In genomic region chr6:35018184-35018523, GRCh38 we compare ENCODE assay signal across 14 cellular contexts.
DNase-seq lines count a peak whose midpoint lies in the region; ATAC-seq and TF ChIP-seq lines count a peak whose summit lies in the region.
"Had no signal": no experiment of that assay in that cellular context is flagged by ENCODE, and none has a peak within 500 bp of the region (broad histone marks: within the 10 kb centered on the region; RNA-seq: fewer than 3 reads in every experiment).

No MANE protein-coding gene starts in this region.

- no peaks in the 10 kb centered on the region for H3K4me1 Mint-ChIP-seq in activated CD8-positive, alpha-beta memory T cell treated with anti-CD3 and anti-CD28 coated beads, Interleukin-2, amount 10 ng/mL, durations not matched to agents 7 days and 5 days

- H3K4me3 ChIP-seq in dorsolateral prefrontal cortex: peak overlapping the region in 52 of 59 donors; percentile 1 to 62 (median 37)
- peak overlapping the region; percentile 31 to 37 for H3K4me3 ChIP-seq in left lung
- H3K4me3 ChIP-seq in uterus: peak overlapping the region; percentile 39 to 41

- H3K4me1 ChIP-seq in left lung: peaks cover 47 to 59% of the 10 kb centered on the region in 2 donors
- H3K4me1 ChIP-seq in uterus: no peaks in the 10 kb centered on the region

- H3K27me3 ChIP-seq in dorsolateral prefrontal cortex (no peaks in the 10 kb centered on the region), left lung (no peaks in the 10 kb centered on the region), uterus (no peaks in the 10 kb centered on the region)

- H3K9me3 ChIP-seq in left lung (no peaks in the 10 kb centered on the region), uterus (no peaks in the 10 kb centered on the region)

- H3K27me3 Mint-ChIP-seq in activated CD8-positive, alpha-beta memory T cell treated with anti-CD3 and anti-CD28 coated beads, Interleukin-2, amount 10 ng/mL, durations not matched to agents 7 days and 5 days: no peaks in the 10 kb centered on the region
- H3K27me3 Mint-ChIP-seq: activated naive CD8-positive, alpha-beta T cell; dendritic cell treated with granulocyte-macrophage colony-stimulating factor and Interleukin-4, amounts not matched to agents 40 ng/mL and 50 ng/mL, for 4 days had no signal

- H3K36me3 ChIP-seq in left lung (peaks cover 0 to 31% of the 10 kb centered on the region in 2 donors), uterus (no peaks in the 10 kb centered on the region)

- H3K27ac Mint-ChIP-seq in activated CD8-positive, alpha-beta memory T cell treated with anti-CD3 and anti-CD28 coated beads, Interleukin-2, amount 10 ng/mL, durations not matched to agents 7 days and 5 days: no peak overlapping the region
- H3K27ac Mint-ChIP-seq: activated naive CD8-positive, alpha-beta T cell; dendritic cell treated with granulocyte-macrophage colony-stimulating factor and Interleukin-4, amounts not matched to agents 40 ng/mL and 50 ng/mL, for 4 days had no signal

- TF ChIP-seq CTCF in dorsolateral prefrontal cortex (IDR thresholded peaks at IDR 0.05 in 54 of 56, conservative IDR thresholded peaks at IDR 0.05 in 2 of 56; ENCODE audit: low read depth in 1 of 56, partially characterized antibody in 56 of 56): no peak
- TF ChIP-seq CTCF in left lung (IDR thresholded peaks at IDR 0.05): no peak
- TF ChIP-seq CTCF in uterus (IDR thresholded peaks at IDR 0.05): no peak
- TF ChIP-seq CTCF in RWPE1 (conservative IDR thresholded peaks at IDR 0.05; ENCODE audit: low read depth): no peak

- no peak overlapping the region for H3K4me3 Mint-ChIP-seq in activated CD8-positive, alpha-beta memory T cell treated with anti-CD3 and anti-CD28 coated beads, Interleukin-2, amount 10 ng/mL, durations not matched to agents 7 days and 5 days
- H3K4me3 Mint-ChIP-seq: activated naive CD8-positive, alpha-beta T cell; dendritic cell treated with granulocyte-macrophage colony-stimulating factor and Interleukin-4, amounts not matched to agents 40 ng/mL and 50 ng/mL, for 4 days; WTC11 had no signal

- no peak for TF ChIP-seq POLR2A in uterus (IDR thresholded peaks at IDR 0.05)

- DNase-seq in dorsolateral prefrontal cortex (no peak), left lung (no peak), sciatic nerve (ENCODE audit: low spot score) (no peak), uterus (no peak), RWPE1 (ENCODE audit: low spot score) (no peak), GM03348 (ENCODE audit: low spot score) (no peak)
- DNase-seq in activated CD8-positive, alpha-beta memory T cell treated with anti-CD3 and anti-CD28 coated beads, Interleukin-2, amount 10 ng/mL, durations not matched to agents 7 days and 5 days: no peak
- DNase-seq: activated CD8-positive, alpha-beta memory T cell treated with anti-CD3 and anti-CD28 coated beads, Interleukin-2, amount 50 U/mL, for 4 hours; foreskin melanocyte; islet precursor cell had no signal

- no peaks in the 10 kb centered on the region for H3K9me3 Mint-ChIP-seq in activated CD8-positive, alpha-beta memory T cell treated with anti-CD3 and anti-CD28 coated beads, Interleukin-2, amount 10 ng/mL, durations not matched to agents 7 days and 5 days (ENCODE audit: low read depth)
- H3K9me3 Mint-ChIP-seq: dendritic cell treated with granulocyte-macrophage colony-stimulating factor and Interleukin-4, amounts not matched to agents 40 ng/mL and 50 ng/mL, for 4 days; WTC11 had no signal

- intact Hi-C loops in dorsolateral prefrontal cortex (cut with DNase I): no loop called here
- intact Hi-C loops in left lung (cut with DNase I): no loop called here
- intact Hi-C loops in sciatic nerve (cut with DNase I): no loop called here
- intact Hi-C loops in uterus (cut with DNase I; ENCODE audit: low total_unique reads): no loop called here

- H3K27ac ChIP-seq in dorsolateral prefrontal cortex (peak overlapping the region in 58 of 59 donors; percentile 4 to 96 (median 90)), left lung (peak overlapping the region; percentile 83 to 90), uterus (peak overlapping the region; percentile 87 to 88), RWPE1 (no peak overlapping the region)
- H3K27ac ChIP-seq: C4-2B had no signal

- POLR2A ChIA-PET in RWPE1 (lab: Yijun Ruan, JAX; ENCODE audit: low non-redundant PET): no interaction called here

- H3K36me3 Mint-ChIP-seq in activated CD8-positive, alpha-beta memory T cell treated with anti-CD3 and anti-CD28 coated beads, Interleukin-2, amount 10 ng/mL, durations not matched to agents 7 days and 5 days: no peaks in the 10 kb centered on the region

- CTCF ChIA-PET in activated CD8-positive, alpha-beta memory T cell treated with anti-CD3 and anti-CD28 coated beads, Interleukin-2, amount 10 ng/mL, durations not matched to agents 7 days and 5 days (lab: Charles Lee): no interaction called here
- CTCF ChIA-PET in RWPE1 (lab: Yijun Ruan, JAX): no interaction called here

- ATAC-seq in left lung (peak; percentile 4), sciatic nerve (peak; percentile 28)
- ATAC-seq in activated CD8-positive, alpha-beta memory T cell treated with anti-CD3 and anti-CD28 coated beads, Interleukin-2, amount 10 ng/mL, durations not matched to agents 7 days and 5 days: no peak
- ATAC-seq: WTC11 had no signal
